ENCODE assay signal across 19 cellular contexts in the genomic region with DNA sequence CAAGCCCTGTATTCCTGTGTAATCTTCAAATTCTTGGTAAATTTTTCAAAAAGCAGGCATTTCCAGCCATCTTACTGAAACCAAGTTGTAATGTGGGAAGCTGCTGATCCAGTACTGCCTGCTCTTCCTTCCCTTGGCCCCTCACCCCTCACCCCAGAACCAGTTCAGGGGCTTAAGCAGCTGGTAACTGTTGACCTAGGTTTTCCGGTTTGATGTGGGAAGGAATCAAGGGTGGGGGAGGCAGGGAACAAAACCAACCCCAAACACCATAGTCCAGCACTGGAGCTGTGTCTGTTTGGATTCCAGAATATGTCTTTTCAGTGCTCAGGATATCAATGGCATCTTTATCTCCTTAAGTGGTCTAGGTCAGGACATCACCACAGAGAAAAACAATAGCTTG. TPM values are rescaled to one million over a fixed set of nuclear protein-coding genes. Genes with fewer than 3 reads are reported as not detected.
"Had no signal": no experiment of that assay in that cellular context is flagged by ENCODE, and none has a peak within 500 bp of the region (broad histone marks: within the 10 kb centered on the region; RNA-seq: fewer than 3 reads in every experiment).

No MANE protein-coding gene starts in this region.

- DNase-seq: effector memory CD8-positive, alpha-beta T cell; gastrocnemius medialis; islet precursor cell; left lung; mesenchymal stem cell; naive thymus-derived CD4-positive, alpha-beta T cell; nephron progenitor cell; spleen; stimulated activated CD4-positive, alpha-beta T cell treated with anti-CD3 and anti-CD28 coated beads, Interleukin-15, amount 100 ng/mL, for 24 hours; stimulated activated CD4-positive, alpha-beta T cell treated with anti-CD3 and anti-CD28 coated beads, Interleukin-1b, Interleukin-23, amount 100 ng/mL, for 48 hours; stimulated activated CD4-positive, alpha-beta T cell treated with anti-CD3 and anti-CD28 coated beads, Interleukin-4, amount 100 ng/mL, for 4 hours; stimulated activated naive B cell treated with anti-CD40 and anti-IgM and Interleukin-4, amounts not matched to agents 10 μg/mL and 1 μg/mL and 100 μg/mL, for 72 hours; stimulated activated naive CD8-positive, alpha-beta T cell treated with anti-CD3 and anti-CD28 coated beads, Interleukin-15, amount 100 ng/mL, for 72 hours; upper lobe of right lung had no signal

- H3K9me3 ChIP-seq: esophagus muscularis mucosa, gastrocnemius medialis, left lung, neutrophil, spleen, upper lobe of right lung, vagina had no signal

- H3K27ac ChIP-seq: epithelial cell of prostate, esophagus muscularis mucosa, gastrocnemius medialis, left lung, neutrophil, upper lobe of right lung, vagina had no signal

- H3K27me3 ChIP-seq: esophagus muscularis mucosa, gastrocnemius medialis, left lung, neutrophil, spleen, upper lobe of right lung, vagina had no signal

- H3K4me1 ChIP-seq: esophagus muscularis mucosa, vagina had no signal

- H3K4me3 ChIP-seq: esophagus muscularis mucosa, gastrocnemius medialis, left lung, lung, spleen, upper lobe of right lung, vagina had no signal

RNA-seq across cellular contexts. Expression of gene SNX22, which starts 29.1 kb away (rescaled TPM):
- total RNA-seq: vagina had no signal
